In genomic region chr6:142913511-142914047, GRCh38 we compare ENCODE assay signal across 9 cellular contexts. TPM values are rescaled to one million over a fixed set of nuclear protein-coding genes. Genes with fewer than 3 reads are reported as not detected.
DNase-seq lines count a peak whose midpoint lies in the region; ATAC-seq and TF ChIP-seq lines count a peak whose summit lies in the region.
"Had no signal": no experiment of that assay in that cellular context is flagged by ENCODE, and none has a peak within 500 bp of the region (broad histone marks: within the 10 kb centered on the region; RNA-seq: fewer than 3 reads in every experiment).

No MANE protein-coding gene starts in this region.

- H3K4me3 ChIP-seq in mucosa of descending colon (no peak overlapping the region), breast epithelium (no peak overlapping the region)
- H3K4me3 ChIP-seq: SJSA1 had no signal

- H3K9me3 ChIP-seq in mucosa of descending colon, result no peaks in the 10 kb centered on the region
- H3K9me3 ChIP-seq in breast epithelium, result no peaks in the 10 kb centered on the region
- H3K9me3 ChIP-seq: SJSA1 had no signal

- no peak overlapping the region for H3K27ac Mint-ChIP-seq in MCF 10A (ENCODE audit: low read depth, unreplicated experiment)

- H3K4me3 Mint-ChIP-seq in MCF 10A (ENCODE audit: unreplicated experiment), result no peak overlapping the region

- H3K36me3 ChIP-seq in mucosa of descending colon (ENCODE audit: low read depth), result no peaks in the 10 kb centered on the region
- H3K36me3 ChIP-seq in breast epithelium, result no peaks in the 10 kb centered on the region
- H3K36me3 ChIP-seq: SJSA1 had no signal

- H3K36me3 Mint-ChIP-seq in MCF 10A (ENCODE audit: insufficient read depth, unreplicated experiment), result peaks cover 16% of the 10 kb centered on the region

- POLR2A ChIA-PET in MCF 10A (lab: Yijun Ruan, JAX), result no interaction called here

- no peak for TF ChIP-seq POLR2A in breast epithelium (IDR thresholded peaks at IDR 0.05)

- DNase-seq in activated CD4-positive, alpha-beta T cell treated with anti-CD3 and anti-CD28 coated beads for 48 hours, result peak; percentile 81
- DNase-seq in mucosa of descending colon, result peak; percentile 41 to 58 (median 42)
- DNase-seq in breast epithelium (ENCODE audit: low spot score in 2 of 2), result no peak
- no peak for DNase-seq in MCF 10A (ENCODE audit: unreplicated experiment)
- DNase-seq in NCI-H1694 (lab: John Stamatoyannopoulos, UW), result no peak
- DNase-seq in NCI-H2196 (lab: John Stamatoyannopoulos, UW; ENCODE audit: unreplicated experiment), result no peak

- CTCF ChIA-PET in MCF 10A (lab: Yijun Ruan, JAX), result interaction anchor here (0.6 kb wide), 1 partner anchor 263 kb away, joined by 3 read pairs; no protein-coding TSS in a partner anchor

- no peak for TF ChIP-seq CTCF in mucosa of descending colon (IDR thresholded peaks at IDR 0.05)
- TF ChIP-seq CTCF in breast epithelium (IDR thresholded peaks at IDR 0.05), result no peak
- TF ChIP-seq CTCF in MCF 10A (IDR thresholded peaks at IDR 0.05; ENCODE audit: unreplicated experiment), result no peak

- peaks cover 20% of the 10 kb centered on the region for H3K4me1 Mint-ChIP-seq in MCF 10A (ENCODE audit: insufficient read depth, unreplicated experiment)

- H3K27me3 ChIP-seq in breast epithelium, result no peaks in the 10 kb centered on the region
- H3K27me3 ChIP-seq: SJSA1 had no signal

- no peaks in the 10 kb centered on the region for H3K27me3 Mint-ChIP-seq in MCF 10A (ENCODE audit: insufficient read depth, unreplicated experiment)

- H3K27ac ChIP-seq in breast epithelium, result no peak overlapping the region
- H3K27ac ChIP-seq: SJSA1 had no signal

- ATAC-seq in GM19328 (IDR thresholded peaks at IDR 0.05; ENCODE audit: unreplicated experiment), result peak; percentile 96
- peak; percentile 95 for ATAC-seq in HG03159 (IDR thresholded peaks at IDR 0.05; ENCODE audit: unreplicated experiment)
- ATAC-seq in mucosa of descending colon, result peak; percentile 88

- intact Hi-C loops in mucosa of descending colon (cut with DNase I, micrococcal nuclease), result no loop called here
- intact Hi-C loops in breast epithelium (cut with DNase I; ENCODE audit: low total_unique reads), result no loop called here
- intact Hi-C loops in MCF 10A (cut with micrococcal nuclease), result no loop called here

- H3K4me1 ChIP-seq in mucosa of descending colon (ENCODE audit: low read depth) (no peaks in the 10 kb centered on the region), breast epithelium (no peaks in the 10 kb centered on the region)

- H3K9me3 Mint-ChIP-seq in MCF 10A (ENCODE audit: unreplicated experiment), result no peaks in the 10 kb centered on the region

- BruUV-seq in MCF 10A (replicated peaks; lab: Mats Ljungman, UMichigan), result no TSS peak

RNA-seq across cellular contexts. Expression of gene HIVEP2, which starts 31.4 kb away (rescaled TPM):
- total RNA-seq in mucosa of descending colon, result 10 to 100 TPM in 2 of 3 donors, 1 to 10 TPM in 1; 7.8 to 17.7 (median 11.3) TPM
- total RNA-seq in breast epithelium, result 10 to 100 TPM; 20.6 to 25.0 (median 23.9) TPM
- 22.5 and 23.6 TPM in 2 replicates for total RNA-seq in MCF 10A (2022)

Comparison
In these comparisons a context has a peak if more than half of its experiments do, and no peak if none do; other contexts are left out.
1. DNase-seq: peak in activated CD4-positive, alpha-beta T cell treated with anti-CD3 and anti-CD28 coated beads for 48 hours (single experiment) and mucosa of descending colon (3 of 3); none in breast epithelium (0 of 2), MCF 10A (single experiment), NCI-H1694 (single experiment) and NCI-H2196 (single experiment).
2. Peak in every context shown above with its lines, with median percentiles within 50 percentile points of each other: ATAC-seq.